ENCODE assay signal across 9 cellular contexts in genomic region chr14:61461808-61462275, GRCh38.
A peak's percentile ranks its signal among the peaks of the same experiment; 100 is the strongest.
DNase-seq lines count a peak whose midpoint lies in the region; ATAC-seq and FAIRE-seq lines count a peak whose summit lies in the region.
"Had no signal": no experiment of that assay in that cellular context is flagged by ENCODE, and none has a peak within 500 bp of the region (broad histone marks: within the 10 kb centered on the region; RNA-seq: fewer than 3 reads in every experiment).

No MANE protein-coding gene starts in this region.

- peak; percentile 45 for ATAC-seq in activated CD4-positive, alpha-beta T cell treated with anti-CD3 and anti-CD28 coated beads for 36 hours
- ATAC-seq in activated T-cell treated with anti-CD3 and anti-CD28 coated beads, Interleukin-2, amount 50 U/mL, for 72 hours (replicated peaks in 1 of 2) = peak; percentile 42 to 43
- no peak for ATAC-seq in HG02973 (IDR thresholded peaks at IDR 0.05; ENCODE audit: unreplicated experiment)

- intact Hi-C loops in activated CD4-positive, alpha-beta T cell treated with anti-CD3 and anti-CD28 coated beads for 36 hours (cut with DNase I, micrococcal nuclease) = loop anchor here (1.0 to 5.0 kb wide), 9 partner anchors 15 to 665 kb away; partner anchors contain the start of gene SNAPC1 (in 1 of the 2)

- peaks cover 65% of the 10 kb centered on the region for H3K36me3 Mint-ChIP-seq in activated CD4-positive, alpha-beta T cell treated with anti-CD3 and anti-CD28 coated beads for 36 hours (ENCODE audit: low read depth)
- H3K36me3 Mint-ChIP-seq in activated T-cell treated with anti-CD3 and anti-CD28 coated beads, Interleukin-2, amount 50 U/mL, for 72 hours (ENCODE audit: insufficient read depth in 2 of 2) = peaks cover 45 to 55% of the 10 kb centered on the region in 2 donors

- no peak overlapping the region for H3K4me3 Mint-ChIP-seq in activated CD4-positive, alpha-beta T cell treated with anti-CD3 and anti-CD28 coated beads for 36 hours
- peak overlapping the region; percentile 52 to 71 for H3K4me3 Mint-ChIP-seq in activated T-cell treated with anti-CD3 and anti-CD28 coated beads, Interleukin-2, amount 50 U/mL, for 72 hours
- H3K4me3 Mint-ChIP-seq: dendritic cell treated with granulocyte-macrophage colony-stimulating factor and Interleukin-4, amounts not matched to agents 40 ng/mL and 50 ng/mL, for 4 days had no signal

- peak; percentile 34 for FAIRE-seq in frontal cortex (lab: Jason Lieb, UNC)

- H3K9me3 Mint-ChIP-seq in activated CD4-positive, alpha-beta T cell treated with anti-CD3 and anti-CD28 coated beads for 36 hours (ENCODE audit: low read depth) = peaks cover 5% of the 10 kb centered on the region
- peaks cover 5 to 7% of the 10 kb centered on the region in 2 donors for H3K9me3 Mint-ChIP-seq in activated T-cell treated with anti-CD3 and anti-CD28 coated beads, Interleukin-2, amount 50 U/mL, for 72 hours

- CTCF ChIA-PET in activated CD4-positive, alpha-beta T cell treated with anti-CD3 and anti-CD28 coated beads for 36 hours (lab: Charles Lee) = interaction anchor here (0.7 to 4.0 kb wide), 18 partner anchors 9 to 379 kb away, joined by 3 to 41 read pairs (median 4); no protein-coding TSS in a partner anchor

- POLR2A ChIA-PET in activated CD4-positive, alpha-beta T cell treated with anti-CD3 and anti-CD28 coated beads for 36 hours (lab: Charles Lee) = interaction anchor here (0.6 to 1.0 kb wide), 4 partner anchors 221 to 376 kb away, joined by 3 to 9 read pairs (median 3); no protein-coding TSS in a partner anchor

- peak; percentile 51 for DNase-seq in activated CD4-positive, alpha-beta T cell treated with anti-CD3 and anti-CD28 coated beads for 36 hours
- DNase-seq in activated CD4-positive, alpha-beta T cell treated with anti-CD3 and anti-CD28 coated beads for 48 hours = no peak
- peak; percentile 70 for DNase-seq in HCEC 1CT
- DNase-seq in NCI-H345 (lab: John Stamatoyannopoulos, UW) = peak; percentile 73
- DNase-seq in activated T-cell treated with anti-CD3 and anti-CD28 coated beads, Interleukin-2, amount 50 U/mL, for 72 hours = peak; percentile 33 to 58
- peak; percentile 29 to 66 for DNase-seq in frontal cortex (ENCODE audit: low spot score in 2 of 2)
- DNase-seq in pons (ENCODE audit: low spot score) = peak; percentile 84

- H3K4me1 Mint-ChIP-seq in activated CD4-positive, alpha-beta T cell treated with anti-CD3 and anti-CD28 coated beads for 36 hours = peaks cover 77% of the 10 kb centered on the region
- peaks cover 68% of the 10 kb centered on the region for H3K4me1 Mint-ChIP-seq in activated T-cell treated with anti-CD3 and anti-CD28 coated beads, Interleukin-2, amount 50 U/mL, for 72 hours (ENCODE audit: low read depth)

- no peaks in the 10 kb centered on the region for H3K27me3 Mint-ChIP-seq in activated CD4-positive, alpha-beta T cell treated with anti-CD3 and anti-CD28 coated beads for 36 hours
- no peaks in the 10 kb centered on the region for H3K27me3 Mint-ChIP-seq in activated T-cell treated with anti-CD3 and anti-CD28 coated beads, Interleukin-2, amount 50 U/mL, for 72 hours (ENCODE audit: low read depth)
- H3K27me3 Mint-ChIP-seq: dendritic cell treated with granulocyte-macrophage colony-stimulating factor and Interleukin-4, amounts not matched to agents 40 ng/mL and 50 ng/mL, for 4 days had no signal

- peak overlapping the region; percentile 92 for H3K27ac Mint-ChIP-seq in activated CD4-positive, alpha-beta T cell treated with anti-CD3 and anti-CD28 coated beads for 36 hours
- peak overlapping the region; percentile 95 for H3K27ac Mint-ChIP-seq in activated T-cell treated with anti-CD3 and anti-CD28 coated beads, Interleukin-2, amount 50 U/mL, for 72 hours
- H3K27ac Mint-ChIP-seq: dendritic cell treated with granulocyte-macrophage colony-stimulating factor and Interleukin-4, amounts not matched to agents 40 ng/mL and 50 ng/mL, for 4 days had no signal
